18 cellular contexts compared by ENCODE assay signal in the genomic region with DNA sequence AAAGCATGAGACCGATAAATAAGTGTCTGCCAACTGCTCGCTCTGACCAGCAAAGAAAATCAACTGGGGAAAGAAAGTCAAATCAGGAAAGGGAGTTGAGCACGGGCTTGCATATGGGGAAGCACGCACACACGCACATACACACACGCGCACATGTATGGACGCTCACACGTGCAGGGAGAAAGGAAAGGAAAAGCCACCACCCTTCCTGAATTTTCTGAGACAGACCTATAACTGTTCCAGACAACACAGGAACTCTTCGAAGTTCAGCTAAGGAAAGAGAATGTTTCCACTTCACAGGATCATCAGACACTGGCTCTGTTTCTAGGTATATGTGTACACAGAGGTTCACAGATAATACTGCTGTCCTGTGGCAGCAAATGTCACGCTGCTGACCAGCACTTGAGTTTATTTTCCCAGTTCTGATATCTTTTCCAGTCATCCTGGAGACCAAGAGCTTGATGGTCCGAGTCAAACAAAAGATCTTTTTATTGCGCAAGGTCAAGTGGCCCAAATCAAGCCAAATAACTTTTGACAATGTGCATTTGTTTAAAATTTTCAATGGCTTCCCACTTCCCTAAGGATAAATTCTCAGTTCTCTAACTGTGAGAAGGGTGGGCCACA.
"Had no signal": no experiment of that assay in that cellular context is flagged by ENCODE, and none has a peak within 500 bp of the region (broad histone marks: within the 10 kb centered on the region; RNA-seq: fewer than 3 reads in every experiment).

No MANE protein-coding gene starts in this region.

- H3K36me3 ChIP-seq: esophagus muscularis mucosa, lower lobe of right lung, transverse colon, vagina had no signal

- H3K4me3 ChIP-seq: esophagus muscularis mucosa, lower lobe of right lung, skin epidermis, transverse colon, vagina had no signal

- H3K27ac ChIP-seq: esophagus muscularis mucosa, lower lobe of right lung, parathyroid adenoma, transverse colon, vagina had no signal

- FAIRE-seq: astrocyte, bronchial epithelial cell, endometrium had no signal

- H3K9ac ChIP-seq: parathyroid adenoma had no signal

- H3K4me1 ChIP-seq: lower lobe of right lung, parathyroid adenoma, transverse colon, vagina had no signal

- H3K9me3 ChIP-seq: esophagus muscularis mucosa, lower lobe of right lung, transverse colon, vagina had no signal

- H3K79me2 ChIP-seq: parathyroid adenoma had no signal

- ATAC-seq: activated CD4-positive, alpha-beta T cell treated with anti-CD3 and anti-CD28 coated beads for 36 hours; activated CD8-positive, alpha-beta memory T cell treated with anti-CD3 and anti-CD28 coated beads, Interleukin-2, amount 10 ng/mL, durations not matched to agents 7 days and 5 days; lower lobe of right lung; stimulated activated naive B cell treated with anti-CD40 and anti-IgM and Interleukin-4, amounts not matched to agents 10 μg/mL and 1 μg/mL and 100 μg/mL, for 72 hours had no signal

- H3K27me3 ChIP-seq: esophagus muscularis mucosa, transverse colon, vagina had no signal

- DNase-seq: activated CD4-positive, alpha-beta memory T cell treated with anti-CD3 and anti-CD28 coated beads for 36 hours; activated CD4-positive, alpha-beta T cell treated with anti-CD3 and anti-CD28 coated beads for 36 hours; activated CD8-positive, alpha-beta memory T cell treated with anti-CD3 and anti-CD28 coated beads, Interleukin-2, amount 10 ng/mL, durations not matched to agents 7 days and 5 days; activated naive CD4-positive, alpha-beta T cell treated with anti-CD3 and anti-CD28 coated beads, Interleukin-2, amount 10 ng/mL, durations not matched to agents 7 days and 5 days; activated T-cell treated with anti-CD3 and anti-CD28 coated beads, Interleukin-2, amount 50 U/mL, for 1 hour; lower lobe of right lung; retina; stimulated activated CD4-positive, alpha-beta T cell treated with anti-CD3 and anti-CD28 coated beads, Interleukin-15, amount 100 ng/mL, for 24 hours; stimulated activated CD4-positive, alpha-beta T cell treated with anti-CD3 and anti-CD28 coated beads, Interleukin-4, amount 100 ng/mL, for 1 hour; stimulated activated naive B cell treated with anti-CD40 and anti-IgM and Interleukin-4, amounts not matched to agents 10 μg/mL and 1 μg/mL and 100 μg/mL, for 72 hours; transverse colon had no signal

- H2AFZ ChIP-seq: parathyroid adenoma had no signal
